Comparison of ENCODE assay signal across 13 cellular contexts in the genomic region with DNA sequence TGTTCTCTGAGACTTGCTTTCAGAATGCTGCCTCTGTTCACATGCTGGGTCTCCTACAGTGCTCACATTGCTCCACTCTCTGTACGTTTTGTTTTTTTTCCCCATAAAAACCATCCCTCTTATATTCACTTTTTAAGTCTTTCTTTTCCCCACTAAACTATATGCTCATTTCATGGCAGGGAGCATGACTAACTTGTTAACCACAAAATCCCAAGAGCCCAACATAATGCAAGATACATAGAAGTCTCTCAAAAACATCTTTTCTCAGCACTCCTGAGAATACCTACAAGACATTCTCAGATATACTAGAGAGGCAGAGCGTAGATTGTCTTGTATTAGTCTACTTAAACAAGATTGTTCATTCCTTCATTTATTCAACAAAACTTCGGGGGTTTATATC.
DNase-seq lines count a peak whose midpoint lies in the region; ATAC-seq and TF ChIP-seq lines count a peak whose summit lies in the region.
"Had no signal": no experiment of that assay in that cellular context is flagged by ENCODE, and none has a peak within 500 bp of the region (broad histone marks: within the 10 kb centered on the region; RNA-seq: fewer than 3 reads in every experiment).

No MANE protein-coding gene starts in this region.

- POLR2A ChIA-PET in activated CD4-positive, alpha-beta T cell treated with anti-CD3 and anti-CD28 coated beads, Interleukin-2, amount 10 ng/mL, durations not matched to agents 7 days and 5 days (lab: Charles Lee): no interaction called here
- POLR2A ChIA-PET in CD8-positive, alpha-beta memory T cell (lab: Charles Lee): no interaction called here

- peak overlapping the region; percentile 9 for H3K27ac Mint-ChIP-seq in activated CD4-positive, alpha-beta T cell treated with anti-CD3 and anti-CD28 coated beads, Interleukin-2, amount 10 ng/mL, durations not matched to agents 7 days and 5 days
- peak overlapping the region; percentile 59 for H3K27ac Mint-ChIP-seq in activated naive CD8-positive, alpha-beta T cell treated with anti-CD3 and anti-CD28 coated beads, Interleukin-2, amount 50 U/mL, for 24 hours
- H3K27ac Mint-ChIP-seq in CD8-positive, alpha-beta memory T cell: peak overlapping the region in 2 of 8 donors; percentile 41 to 44

- H3K4me3 ChIP-seq in spleen: no peak overlapping the region
- no peak overlapping the region for H3K4me3 ChIP-seq in CD8-positive, alpha-beta memory T cell (ENCODE audit: low read length)
- H3K4me3 ChIP-seq: A549, esophagus squamous epithelium had no signal

- no peaks in the 10 kb centered on the region for H3K27me3 Mint-ChIP-seq in activated CD4-positive, alpha-beta T cell treated with anti-CD3 and anti-CD28 coated beads, Interleukin-2, amount 10 ng/mL, durations not matched to agents 7 days and 5 days
- peaks cover 4% of the 10 kb centered on the region for H3K27me3 Mint-ChIP-seq in activated naive CD8-positive, alpha-beta T cell treated with anti-CD3 and anti-CD28 coated beads, Interleukin-2, amount 50 U/mL, for 24 hours
- H3K27me3 Mint-ChIP-seq in CD8-positive, alpha-beta memory T cell: peaks cover 2 to 18% of the 10 kb centered on the region in 2 donors

- H3K27ac ChIP-seq in spleen: peak overlapping the region; percentile 6 to 91 (median 76)
- no peak overlapping the region for H3K27ac ChIP-seq in CD8-positive, alpha-beta memory T cell (ENCODE audit: low read depth, low read length)
- H3K27ac ChIP-seq: A549, esophagus squamous epithelium had no signal

- TF ChIP-seq POLR2A in spleen (IDR thresholded peaks at IDR 0.05): no peak

- peaks cover 35% of the 10 kb centered on the region for H3K4me1 Mint-ChIP-seq in activated CD4-positive, alpha-beta T cell treated with anti-CD3 and anti-CD28 coated beads, Interleukin-2, amount 10 ng/mL, durations not matched to agents 7 days and 5 days
- peaks cover 53% of the 10 kb centered on the region for H3K4me1 Mint-ChIP-seq in activated naive CD8-positive, alpha-beta T cell treated with anti-CD3 and anti-CD28 coated beads, Interleukin-2, amount 50 U/mL, for 24 hours
- H3K4me1 Mint-ChIP-seq in CD8-positive, alpha-beta memory T cell: peaks cover 14 to 40% (median 26%) of the 10 kb centered on the region in 3 donors

- H3K9me3 Mint-ChIP-seq in activated CD4-positive, alpha-beta T cell treated with anti-CD3 and anti-CD28 coated beads, Interleukin-2, amount 10 ng/mL, durations not matched to agents 7 days and 5 days: peaks cover 2% of the 10 kb centered on the region
- H3K9me3 Mint-ChIP-seq in activated naive CD8-positive, alpha-beta T cell treated with anti-CD3 and anti-CD28 coated beads, Interleukin-2, amount 50 U/mL, for 24 hours: no peaks in the 10 kb centered on the region
- H3K9me3 Mint-ChIP-seq in CD8-positive, alpha-beta memory T cell: no peaks in the 10 kb centered on the region

- intact Hi-C loops in spleen (cut with DNase I; ENCODE audit: low total_unique reads): no loop called here

- 51 to 72% (median 57%) methylated on average over 3 of the region's 3 CpGs for WGBS in spleen, 5 donors

- H3K36me3 ChIP-seq in spleen: no peaks in the 10 kb centered on the region
- no peaks in the 10 kb centered on the region for H3K36me3 ChIP-seq in CD8-positive, alpha-beta memory T cell (ENCODE audit: insufficient read depth, low read length)
- H3K36me3 ChIP-seq: esophagus squamous epithelium had no signal

- CTCF ChIA-PET in activated CD4-positive, alpha-beta T cell treated with anti-CD3 and anti-CD28 coated beads, Interleukin-2, amount 10 ng/mL, durations not matched to agents 7 days and 5 days (lab: Charles Lee): interaction anchor here (2.0 kb wide), 1 partner anchor 11 kb away, joined by 10 read pairs; no protein-coding TSS in a partner anchor
- CTCF ChIA-PET in CD8-positive, alpha-beta memory T cell (lab: Charles Lee): interaction anchor here (0.9 to 1.7 kb wide), 2 partner anchors 11 to 564 kb away, joined by 4 to 10 read pairs; no protein-coding TSS in a partner anchor

- ATAC-seq in HG02981 (IDR thresholded peaks at IDR 0.05; ENCODE audit: unreplicated experiment): peak; percentile 15
- ATAC-seq in activated naive CD8-positive, alpha-beta T cell treated with anti-CD3 and anti-CD28 coated beads, Interleukin-2, amount 50 U/mL, for 24 hours: no peak
- ATAC-seq: A549 had no signal

- no peak for TF ChIP-seq CTCF in spleen (IDR thresholded peaks at IDR 0.05 in 8 of 11, conservative IDR thresholded peaks at IDR 0.05 in 3 of 11)

- peaks cover 0 to 5% (median 0%) of the 10 kb centered on the region in 8 donors for H3K9me3 ChIP-seq in spleen
- no peaks in the 10 kb centered on the region for H3K9me3 ChIP-seq in CD8-positive, alpha-beta memory T cell (ENCODE audit: low read length)
- H3K9me3 ChIP-seq: A549, esophagus squamous epithelium had no signal

- no peaks in the 10 kb centered on the region for H3K36me3 Mint-ChIP-seq in activated CD4-positive, alpha-beta T cell treated with anti-CD3 and anti-CD28 coated beads, Interleukin-2, amount 10 ng/mL, durations not matched to agents 7 days and 5 days (ENCODE audit: low read depth)
- H3K36me3 Mint-ChIP-seq in activated naive CD8-positive, alpha-beta T cell treated with anti-CD3 and anti-CD28 coated beads, Interleukin-2, amount 50 U/mL, for 24 hours (ENCODE audit: low read depth): no peaks in the 10 kb centered on the region
- no peaks in the 10 kb centered on the region for H3K36me3 Mint-ChIP-seq in CD8-positive, alpha-beta memory T cell

- H3K27me3 ChIP-seq in spleen (replicated peaks in 1 of 7): no peaks in the 10 kb centered on the region
- H3K27me3 ChIP-seq in CD8-positive, alpha-beta memory T cell (ENCODE audit: insufficient read depth, low read length, poor library complexity, severe bottlenecking): no peaks in the 10 kb centered on the region
- H3K27me3 ChIP-seq: esophagus squamous epithelium had no signal

- no peak overlapping the region for H3K4me3 Mint-ChIP-seq in activated CD4-positive, alpha-beta T cell treated with anti-CD3 and anti-CD28 coated beads, Interleukin-2, amount 10 ng/mL, durations not matched to agents 7 days and 5 days
- H3K4me3 Mint-ChIP-seq in activated naive CD8-positive, alpha-beta T cell treated with anti-CD3 and anti-CD28 coated beads, Interleukin-2, amount 50 U/mL, for 24 hours: peak overlapping the region; percentile 10
- no peak overlapping the region for H3K4me3 Mint-ChIP-seq in CD8-positive, alpha-beta memory T cell

- H3K4me1 ChIP-seq in spleen: peaks cover 0 to 68% (median 28%) of the 10 kb centered on the region in 6 donors
- peaks cover 19% of the 10 kb centered on the region for H3K4me1 ChIP-seq in CD8-positive, alpha-beta memory T cell (ENCODE audit: insufficient read depth, low read length)
- H3K4me1 ChIP-seq: A549 had no signal

- DNase-seq in activated CD4-positive, alpha-beta T cell treated with anti-CD3 and anti-CD28 coated beads, Interleukin-2, amount 10 ng/mL, durations not matched to agents 7 days and 5 days: no peak
- DNase-seq in activated CD4-positive, alpha-beta T cell treated with anti-CD3 and anti-CD28 coated beads, Interleukin-2, amount 50 U/mL, for 1 hour: no peak
- DNase-seq in activated naive CD8-positive, alpha-beta T cell treated with anti-CD3 and anti-CD28 coated beads, Interleukin-2, amount 50 U/mL, for 24 hours: no peak
- DNase-seq in spleen (no peak), NOMO-1 treated with dmso at 0.1 percent for 144 hours (lab: John Stamatoyannopoulos, UW; ENCODE audit: unreplicated experiment) (no peak)
- DNase-seq in stimulated activated CD4-positive, alpha-beta T cell treated with anti-CD3 and anti-CD28 coated beads, Interleukin-2, amount 100 ng/mL, for 24 hours: no peak
- DNase-seq in CD8-positive, alpha-beta memory T cell: no peak
- DNase-seq: activated gamma-delta T cell treated with Interleukin-2 at 50 U/mL for 16 hours, esophagus squamous epithelium, NCI-H1092 treated with DMSO at 0.1 percent for 48 hours, Right ventricle myocardium superior had no signal
